1 cellular context compared by ENCODE assay signal in genomic region chr3:70861234-70861633, GRCh38.
TF ChIP-seq lines count a peak whose summit lies in the region.

No MANE protein-coding gene starts in this region.

TF ChIP-seq in IMR-90, 13 proteins besides CTCF, POLR2A, EP300 and RAD21 (continued from another document):
- TF ChIP-seq CHD1 (IDR thresholded peaks at IDR 0.05; ENCODE audit: low read depth, low read length) (no peak), CEBPB (IDR thresholded peaks at IDR 0.05; ENCODE audit: low read depth, low read length) (no peak), MXI1 (IDR thresholded peaks at IDR 0.05; ENCODE audit: borderline replicate concordance, low read depth, low read length) (no peak), RFX5 (IDR thresholded peaks at IDR 0.05; ENCODE audit: low read depth, low read length) (no peak), MAFK (IDR thresholded peaks at IDR 0.05; ENCODE audit: low read depth, low read length) (no peak), SMC3 (IDR thresholded peaks at IDR 0.05; ENCODE audit: low read depth, low read length) (no peak)
